In the genomic region with DNA sequence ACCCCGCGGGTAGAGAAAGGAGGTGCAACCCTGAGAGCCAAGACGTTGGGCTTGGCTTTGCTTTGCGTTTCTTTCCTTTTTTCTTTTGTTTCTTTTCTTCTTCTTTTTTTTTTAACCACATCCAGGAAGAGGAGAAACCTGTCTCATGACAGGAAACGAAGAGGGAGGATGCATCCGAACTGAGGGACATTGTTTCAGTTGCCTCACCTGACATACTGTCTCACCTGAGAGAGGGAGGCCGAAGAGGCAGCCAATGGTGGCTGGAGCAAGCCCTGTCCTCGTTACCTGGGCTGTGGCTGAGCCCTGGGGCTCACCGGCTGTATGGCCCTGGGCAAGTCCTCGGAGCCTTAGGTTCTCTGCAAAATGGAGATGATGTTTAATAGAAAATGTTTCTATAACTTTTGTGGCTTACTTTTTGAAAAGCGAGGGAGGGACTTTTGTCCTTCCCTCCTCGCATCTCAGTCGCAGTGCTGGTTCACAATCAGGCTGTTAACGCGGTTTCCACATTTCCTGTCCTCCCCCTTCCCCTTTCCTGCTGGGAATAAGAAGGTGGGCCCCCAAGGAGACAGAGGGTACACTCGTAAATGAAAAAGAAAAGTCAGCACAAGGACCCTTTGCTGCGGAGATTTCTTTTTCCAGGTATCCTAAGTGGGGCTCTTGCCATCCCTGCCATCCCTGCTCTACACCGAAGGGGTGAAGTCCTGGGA, we compare ENCODE assay signal across 8 cellular contexts.
A peak's percentile ranks its signal among the peaks of the same experiment; 100 is the strongest.
DNase-seq lines count a peak whose midpoint lies in the region; ATAC-seq and TF ChIP-seq lines count a peak whose summit lies in the region.

No MANE protein-coding gene starts in this region.

- in situ Hi-C loops in ACHN (cut with HindIII; ENCODE audit: low pct_ligation_motif_present, low pct_unique_long_range_greater_than_20kb, low sequenced_read_pairs) = no loop called here

- DNase-seq in GM12865 (ENCODE audit: low read depth) (no peak), KG1 (lab: John Stamatoyannopoulos, UW) (peak; percentile 84), activated T-helper 1 cell treated with Interleukin-2 at 50 U/mL for 16 hours (ENCODE audit: low read depth) (peak; percentile 13), iPS DF 19.7 (ENCODE audit: low read depth, low spot score) (peak; percentile 23), cerebellar cortex (ENCODE audit: low spot score) (no peak), ACHN (no peak)
- DNase-seq in stimulated activated CD4-positive, alpha-beta T cell treated with anti-CD3 and anti-CD28 coated beads, Interleukin-2, amount 100 ng/mL, for 48 hours = peak; percentile 15 to 18

- H3K4me3 ChIP-seq in GM12865 (ENCODE audit: low read depth, low read length) = peak overlapping the region; percentile 70

- ATAC-seq in GM21737 (IDR thresholded peaks at IDR 0.05; ENCODE audit: unreplicated experiment) = peak; percentile 30

- no peak for TF ChIP-seq CTCF in GM12865 (IDR thresholded peaks at IDR 0.05; ENCODE audit: insufficient read depth, low read depth, low read length, missing control alignments)

Comparison
In these comparisons a context has a peak if more than half of its experiments do, and no peak if none do; other contexts are left out.
1. DNase-seq: peak in KG1 (single experiment), activated T-helper 1 cell treated with Interleukin-2 at 50 U/mL for 16 hours (single experiment), iPS DF 19.7 (single experiment) and stimulated activated CD4-positive, alpha-beta T cell treated with anti-CD3 and anti-CD28 coated beads, Interleukin-2, amount 100 ng/mL, for 48 hours (2 of 2); none in GM12865 (single experiment), cerebellar cortex (single experiment) and ACHN (single experiment).